23 cellular contexts compared by ENCODE assay signal in the genomic region with DNA sequence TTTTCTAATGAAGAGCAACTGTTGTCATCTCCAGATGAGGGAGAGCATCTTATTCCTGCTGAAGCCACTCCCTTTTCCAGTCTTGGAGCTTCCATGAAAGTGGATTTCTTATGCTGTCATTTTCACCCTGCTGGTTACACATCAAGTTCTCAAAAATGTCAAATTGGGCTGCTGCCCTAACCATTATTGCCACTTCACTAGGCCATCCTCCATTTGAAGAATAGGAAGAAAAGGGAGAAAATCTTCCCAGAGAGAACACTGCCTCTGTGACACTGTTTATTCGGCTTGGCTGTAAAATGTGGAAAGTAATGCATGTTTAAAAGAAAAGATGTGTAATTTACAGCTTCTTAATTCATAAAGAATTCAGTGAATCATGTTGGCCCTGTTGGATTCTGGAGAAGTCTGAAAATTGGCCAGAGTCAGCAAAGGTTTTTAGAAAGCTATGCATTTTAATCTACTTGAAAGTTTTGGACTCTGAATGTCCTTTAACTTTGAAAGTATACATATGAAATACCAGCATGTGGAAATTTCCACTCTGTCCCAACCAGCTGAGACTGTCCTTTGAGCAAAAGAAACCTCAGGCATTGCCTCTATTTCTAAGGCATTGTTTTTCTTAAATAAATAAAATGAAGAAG.
DNase-seq lines count a peak whose midpoint lies in the region; ATAC-seq and TF ChIP-seq lines count a peak whose summit lies in the region.
"Had no signal": no experiment of that assay in that cellular context is flagged by ENCODE, and none has a peak within 500 bp of the region (broad histone marks: within the 10 kb centered on the region; RNA-seq: fewer than 3 reads in every experiment).

No MANE protein-coding gene starts in this region.

- ATAC-seq in IMR-90 (ENCODE audit: low read depth) (peak; percentile 46), HG03025 (IDR thresholded peaks at IDR 0.05; ENCODE audit: low FRiP score, unreplicated experiment) (no peak), GM19324 (IDR thresholded peaks at IDR 0.05; ENCODE audit: low FRiP score, unreplicated experiment) (no peak)
- ATAC-seq: CD8-positive, alpha-beta T cell; K562 had no signal

- H4K8ac ChIP-seq in IMR-90 (ENCODE audit: low read depth in 2 of 2, low read length in 2 of 2) = peak overlapping the region in 1 of 2 experiments; percentile 27; a peak in 2 of 4 replicates

- H3K9me3 ChIP-seq in IMR-90 (ENCODE audit: control insufficient read depth, insufficient read depth, low read length) (no peaks in the 10 kb centered on the region), SK-N-SH (no peaks in the 10 kb centered on the region)
- H3K9me3 ChIP-seq: esophagus squamous epithelium, spleen had no signal

- peak; percentile 31 for DNase-seq in AG08395 (ENCODE audit: low spot score)
- DNase-seq in IMR-90 = peak; percentile 70
- peak; percentile 46 for DNase-seq in choroid plexus epithelial cell (ENCODE audit: low read depth)
- no peak for DNase-seq in nephron progenitor cell
- no peak for DNase-seq in AG08396 (ENCODE audit: low spot score)
- DNase-seq in SK-N-SH = no peak
- DNase-seq: activated CD4-positive, alpha-beta T cell treated with anti-CD3 and anti-CD28 coated beads, Interleukin-2, amount 10 ng/mL, durations not matched to agents 7 days and 5 days; activated gamma-delta T cell; CD8-positive, alpha-beta T cell; cerebellar nuclear complex; effector memory CD4-positive, alpha-beta T cell; esophagus squamous epithelium; hypothalamus; mammary epithelial cell; MV-4-11; naive B cell; NCI-H1694 treated with DMSO at 0.1 percent for 48 hours; spleen; substantia nigra had no signal

- peak overlapping the region; percentile 37; the same call in 1 of the 2 replicates for H3K4me2 ChIP-seq in IMR-90 (ENCODE audit: low read depth, low read length)
- H3K4me2 ChIP-seq in SK-N-SH = no peak overlapping the region

- peaks cover 23% of the 10 kb centered on the region for H3K36me3 Mint-ChIP-seq in nephron progenitor cell (ENCODE audit: low read depth)
- H3K36me3 Mint-ChIP-seq: CD8-positive, alpha-beta T cell had no signal

- peak overlapping the region; percentile 4; the same call in 1 of the 2 replicates for H3K23ac ChIP-seq in IMR-90 (ENCODE audit: low read depth, low read length)

- H2AFZ ChIP-seq in IMR-90 (replicated peaks; ENCODE audit: low read length, poor library complexity) = no peak overlapping the region
- no peak overlapping the region for H2AFZ ChIP-seq in SK-N-SH (ENCODE audit: low read depth)

- CTCF ChIA-PET in IMR-90 (lab: Yijun Ruan, JAX) (interaction anchor here (0.6 to 2.7 kb wide), 3 partner anchors 11 to 391 kb away, joined by 3 to 10 read pairs (median 4); no protein-coding TSS in a partner anchor), SK-N-SH (lab: Yijun Ruan, JAX) (interaction anchor here (0.6 to 1.7 kb wide), 4 partner anchors 15 to 1846 kb away, joined by 3 to 6 read pairs (median 4); no protein-coding TSS in a partner anchor)

- H3K9me3 Mint-ChIP-seq in nephron progenitor cell = no peaks in the 10 kb centered on the region
- H3K9me3 Mint-ChIP-seq: activated CD4-positive, alpha-beta T cell treated with anti-CD3 and anti-CD28 coated beads, Interleukin-2, amount 10 ng/mL, durations not matched to agents 7 days and 5 days; CD8-positive, alpha-beta T cell; naive B cell had no signal

- H3K27ac Mint-ChIP-seq in nephron progenitor cell = peak overlapping the region; percentile 49
- H3K27ac Mint-ChIP-seq: activated CD4-positive, alpha-beta T cell treated with anti-CD3 and anti-CD28 coated beads, Interleukin-2, amount 10 ng/mL, durations not matched to agents 7 days and 5 days; CD8-positive, alpha-beta T cell had no signal

- peaks cover 29% of the 10 kb centered on the region for H3K4me1 ChIP-seq in IMR-90 (ENCODE audit: control insufficient read depth, insufficient read depth, low read length)
- H3K4me1 ChIP-seq in SK-N-SH (ENCODE audit: control insufficient read depth in 1 of 2, insufficient read depth in 2 of 2, low read depth in 1 of 2, low read length in 1 of 2) = peaks cover 0 to 5% of the 10 kb centered on the region in 2 experiments; a peak in 1 of 4 replicates

- H3K4me3 Mint-ChIP-seq in nephron progenitor cell = no peak overlapping the region
- H3K4me3 Mint-ChIP-seq: activated CD4-positive, alpha-beta T cell treated with anti-CD3 and anti-CD28 coated beads, Interleukin-2, amount 10 ng/mL, durations not matched to agents 7 days and 5 days; CD8-positive, alpha-beta T cell; naive B cell had no signal

- POLR2A ChIA-PET in IMR-90 (lab: Charles Lee; ENCODE audit: unreplicated experiment) = interaction anchor here (0.6 kb wide), 1 partner anchor 131 kb away, joined by 3 read pairs; no protein-coding TSS in a partner anchor
- POLR2A ChIA-PET in SK-N-SH (lab: Yijun Ruan, JAX) = no interaction called here

- peak overlapping the region; percentile 17; the same call in 1 of the 2 replicates for H4K5ac ChIP-seq in IMR-90 (ENCODE audit: low read depth, low read length)

- no CpG with 5 or more reads among the region's 1 CpG for whole genome bisulfite sequencing in IMR-90 (ENCODE audit: extremely low coverage in 2 of 2, insufficient read length in 1 of 2), 2 experiments
- 12% methylated on average over 1 of the region's 1 CpG for WGBS in SK-N-SH (ENCODE audit: low lambda C conversion rate)

- no peaks in the 10 kb centered on the region for H3K79me2 ChIP-seq in SK-N-SH (ENCODE audit: insufficient read depth)

- no peak for TF ChIP-seq POLR2A in IMR-90 (IDR thresholded peaks at IDR 0.05; ENCODE audit: low read depth, low read length)

- H3K4me3 ChIP-seq in IMR-90 (ENCODE audit: insufficient read depth, low read depth, low read length) = no peak overlapping the region
- no peak overlapping the region for H3K4me3 ChIP-seq in choroid plexus epithelial cell (ENCODE audit: low read depth, low read length)
- no peak overlapping the region for H3K4me3 ChIP-seq in SK-N-SH (ENCODE audit: low read depth in 2 of 2, low read length in 1 of 2)
- H3K4me3 ChIP-seq: esophagus squamous epithelium, K562, spleen had no signal

- peak overlapping the region; percentile 11; the same call in 1 of the 2 replicates for H3K56ac ChIP-seq in IMR-90 (ENCODE audit: extremely low read depth, insufficient read depth, low read length)

- H3F3A ChIP-seq in SK-N-SH (replicated peaks; ENCODE audit: insufficient read depth) = peaks cover 13% of the 10 kb centered on the region

- no peaks in the 10 kb centered on the region for H3K9me2 ChIP-seq in SK-N-SH

- H3K27me3 ChIP-seq in IMR-90 (ENCODE audit: control insufficient read depth, insufficient read depth, low read length) (no peaks in the 10 kb centered on the region), SK-N-SH (ENCODE audit: insufficient read depth) (no peaks in the 10 kb centered on the region; the same call in 1 of the 2 replicates)
- H3K27me3 ChIP-seq: esophagus squamous epithelium, spleen had no signal

- H2BK120ac ChIP-seq in IMR-90 (ENCODE audit: low read depth, low read length) = no peak overlapping the region

- H3K9me1 ChIP-seq in IMR-90 (ENCODE audit: insufficient read depth, low read length) = peaks cover 16% of the 10 kb centered on the region

- no TSS peak for BruUV-seq in IMR-90 (replicated peaks; lab: Mats Ljungman, UMichigan)

- intact Hi-C loops in IMR-90 (cut with micrococcal nuclease) = loop anchor here (2.0 kb wide), 2 partner anchors 14 to 58 kb away; no protein-coding TSS in a partner anchor

- H4K20me1 ChIP-seq in IMR-90 (ENCODE audit: insufficient read depth, low read length) (no peaks in the 10 kb centered on the region; the same call in 1 of the 2 replicates), SK-N-SH (ENCODE audit: insufficient read depth) (no peaks in the 10 kb centered on the region)

- dilution Hi-C loops in IMR-90 (cut with HindIII; ENCODE audit: low sequenced_read_pairs, unreplicated experiment) = no loop called here

- TF ChIP-seq RAD21 in IMR-90 (IDR thresholded peaks at IDR 0.05; ENCODE audit: low read length) (no peak), SK-N-SH (IDR thresholded peaks at IDR 0.05; ENCODE audit: low read length) (no peak)

- TF ChIP-seq EP300 in SK-N-SH (IDR thresholded peaks at IDR 0.05; ENCODE audit: borderline replicate concordance in 1 of 2, low read depth in 1 of 2, low read length in 1 of 2) = no peak

- 0 out of 2 replicates have a peak overlapping the region, but pooled peaks have one; percentile 4 for H3K14ac ChIP-seq in IMR-90 (replicated peaks; ENCODE audit: low read depth, low read length)

- peak overlapping the region; percentile 32; the same call in 1 of the 2 replicates for H2BK20ac ChIP-seq in IMR-90 (ENCODE audit: low read depth, low read length)

- peak overlapping the region; percentile 16; the same call in 1 of the 2 replicates for H4K91ac ChIP-seq in IMR-90 (ENCODE audit: insufficient read depth, low read depth, low read length)

- H3K4me1 Mint-ChIP-seq in nephron progenitor cell = peaks cover 84% of the 10 kb centered on the region
- H3K4me1 Mint-ChIP-seq: activated CD4-positive, alpha-beta T cell treated with anti-CD3 and anti-CD28 coated beads, Interleukin-2, amount 10 ng/mL, durations not matched to agents 7 days and 5 days had no signal

- H3K36me3 ChIP-seq in IMR-90 (ENCODE audit: control insufficient read depth, insufficient read depth, low read length) (peaks cover 2% of the 10 kb centered on the region; the same call in 1 of the 2 replicates), SK-N-SH (replicated peaks in 1 of 2; ENCODE audit: control insufficient read depth in 1 of 2, insufficient read depth in 2 of 2, low read length in 1 of 2) (no peaks in the 10 kb centered on the region)

- H3K4ac ChIP-seq in IMR-90 (ENCODE audit: low read depth, low read length) = peak overlapping the region; percentile 63; the same call in 1 of the 2 replicates

- peak overlapping the region; percentile 27; the same call in 1 of the 2 replicates for H3K27ac ChIP-seq in IMR-90 (ENCODE audit: insufficient read depth, low read length)
- peak overlapping the region in 1 of 2 experiments; percentile 21; a peak in 2 of 4 replicates for H3K27ac ChIP-seq in SK-N-SH (ENCODE audit: low read depth in 2 of 2, low read length in 1 of 2)
- H3K27ac ChIP-seq: RWPE1, spleen had no signal

- H2BK15ac ChIP-seq in IMR-90 (ENCODE audit: low read depth, low read length) = peak overlapping the region; percentile 43; the same call in 1 of the 3 replicates

- in situ Hi-C loops in IMR-90 (cut with MboI; ENCODE audit: low sequenced_read_pairs) = no loop called here

- TF ChIP-seq CTCF in IMR-90 (conservative IDR thresholded peaks at IDR 0.05; ENCODE audit: low read depth, low read length) (no peak), choroid plexus epithelial cell (conservative IDR thresholded peaks at IDR 0.05; ENCODE audit: low read depth, low read length) (no peak), nephron progenitor cell (IDR thresholded peaks at IDR 0.05) (no peak), SK-N-SH (IDR thresholded peaks at IDR 0.05) (no peak)

- H3K27me3 Mint-ChIP-seq in nephron progenitor cell (ENCODE audit: low read depth, poor library complexity) = no peaks in the 10 kb centered on the region
- H3K27me3 Mint-ChIP-seq: naive B cell had no signal

- H3K79me1 ChIP-seq in IMR-90 (ENCODE audit: low read depth in 1 of 2, low read length in 2 of 2) = no peaks in the 10 kb centered on the region

- peak overlapping the region; percentile 6; the same call in 1 of the 2 replicates for H2AK5ac ChIP-seq in IMR-90 (ENCODE audit: low read depth, low read length)

- H2BK5ac ChIP-seq in IMR-90 (ENCODE audit: low read depth, low read length, poor library complexity, severe bottlenecking) = peak overlapping the region; percentile 56

- peak overlapping the region; percentile 63; the same call in 1 of the 2 replicates for H3K18ac ChIP-seq in IMR-90 (ENCODE audit: low read depth, low read length)

- H2AK9ac ChIP-seq in IMR-90 (replicated peaks; ENCODE audit: low read depth, low read length, poor library complexity) = no peak overlapping the region

- H3K9ac ChIP-seq in IMR-90 (ENCODE audit: low read depth, low read length) (no peak overlapping the region; the same call in 1 of the 2 replicates), SK-N-SH (no peak overlapping the region)

Comparison
In these comparisons a context has a peak if more than half of its experiments do, and no peak if none do; other contexts are left out.
1. DNase-seq: peak in AG08395 (single experiment), IMR-90 (single experiment) and choroid plexus epithelial cell (single experiment); none in nephron progenitor cell (single experiment), AG08396 (single experiment) and SK-N-SH (single experiment).